Comparison of ENCODE assay signal across 20 cellular contexts in genomic region chr6:169207482-169207881, GRCh38. TPM values are rescaled to one million over a fixed set of nuclear protein-coding genes. Genes with fewer than 3 reads are reported as not detected.
DNase-seq lines count a peak whose midpoint lies in the region; ATAC-seq and TF ChIP-seq lines count a peak whose summit lies in the region.
"Had no signal": no experiment of that assay in that cellular context is flagged by ENCODE, and none has a peak within 500 bp of the region (broad histone marks: within the 10 kb centered on the region; RNA-seq: fewer than 3 reads in every experiment).

No MANE protein-coding gene starts in this region.

- H3K4me2 ChIP-seq in BLaER1: 0 out of 2 replicates have a peak overlapping the region, but pooled peaks have one; percentile 38
- H3K4me2 ChIP-seq: A549 had no signal

- H3K36me3 Mint-ChIP-seq in central memory CD8-positive, alpha-beta T cell (ENCODE audit: insufficient read depth): peaks cover 2% of the 10 kb centered on the region

- peaks cover 26% of the 10 kb centered on the region for H3K9me3 Mint-ChIP-seq in central memory CD8-positive, alpha-beta T cell

- no peak overlapping the region for H3K4me3 Mint-ChIP-seq in central memory CD8-positive, alpha-beta T cell

- no peaks in the 10 kb centered on the region for H3K27me3 ChIP-seq in BLaER1
- H3K27me3 ChIP-seq: BE2C had no signal

- no peaks in the 10 kb centered on the region for H4K20me1 ChIP-seq in BLaER1

- no peak for ATAC-seq in central memory CD8-positive, alpha-beta T cell (replicated peaks; ENCODE audit: extremely low read depth, poor library complexity, severe bottlenecking)
- no peak for ATAC-seq in GM18505 (IDR thresholded peaks at IDR 0.05; ENCODE audit: unreplicated experiment)
- ATAC-seq: A549 had no signal

- H3K4me1 Mint-ChIP-seq in central memory CD8-positive, alpha-beta T cell: peaks cover 16% of the 10 kb centered on the region

- no peaks in the 10 kb centered on the region for H3K27me3 Mint-ChIP-seq in central memory CD8-positive, alpha-beta T cell

- no peak overlapping the region; the same call in 1 of the 2 replicates for H3K4me3 ChIP-seq in BLaER1
- H3K4me3 ChIP-seq: A549, GM23248 had no signal

- TF ChIP-seq POLR2A in GM18505 (IDR thresholded peaks at IDR 0.05; ENCODE audit: borderline replicate concordance, extremely low read depth, insufficient read depth, insufficient read length): no peak

- H3K36me3 ChIP-seq in BLaER1: no peaks in the 10 kb centered on the region
- H3K36me3 ChIP-seq: BE2C had no signal

- DNase-seq in NCI-H748 treated with DMSO at 0.1 percent for 48 hours (lab: John Stamatoyannopoulos, UW) (peak; percentile 2), NCI-H748 (lab: John Stamatoyannopoulos, UW; ENCODE audit: unreplicated experiment) (no peak), LHCN-M2 (ENCODE audit: low read depth) (peak; percentile 25)
- no peak for DNase-seq in central memory CD8-positive, alpha-beta T cell (ENCODE audit: low spot score in 2 of 2)
- no peak for DNase-seq in activated CD4-positive, alpha-beta T cell treated with anti-CD3 and anti-CD28 coated beads for 4 hours
- DNase-seq: 8988T; ACHN; AML-193; BE2C; C1 segment of cervical spinal cord; Caco-2; CD4-positive, alpha-beta memory T cell; DMS153; DND-41; GM23248; H7; HCEC 1CT had no signal

- H3K27ac ChIP-seq in BLaER1: no peak overlapping the region
- H3K27ac ChIP-seq: A549, GM23248 had no signal

- no peak overlapping the region for H3K9ac ChIP-seq in BLaER1
- H3K9ac ChIP-seq: GM23248 had no signal

- H3K9me3 ChIP-seq in BLaER1: peaks cover 34% of the 10 kb centered on the region
- H3K9me3 ChIP-seq: A549, BE2C had no signal

- peak overlapping the region; percentile 56 for H3K27ac Mint-ChIP-seq in central memory CD8-positive, alpha-beta T cell (ENCODE audit: low read depth)
- H3K27ac Mint-ChIP-seq: CD4-positive, alpha-beta memory T cell had no signal

- H3K4me1 ChIP-seq in BLaER1: peaks cover 44% of the 10 kb centered on the region
- H3K4me1 ChIP-seq: A549, BE2C, Caco-2 had no signal

RNA-seq across cellular contexts. Expression of gene THBS2, which starts 46.2 kb away (rescaled TPM):
- 14.9 and 18.6 TPM in 2 replicates for total RNA-seq in LHCN-M2 (2014; rRNA removed)
- 22.6 TPM for polyA plus RNA-seq in LHCN-M2 (2012)
- total RNA-seq: CD4-positive, alpha-beta memory T cell had no signal

Comparison
In these comparisons a context has a peak if more than half of its experiments do, and no peak if none do; other contexts are left out.
1. DNase-seq: peak in NCI-H748 treated with DMSO at 0.1 percent for 48 hours (single experiment) and LHCN-M2 (single experiment); none in NCI-H748 (single experiment), central memory CD8-positive, alpha-beta T cell (0 of 2) and activated CD4-positive, alpha-beta T cell treated with anti-CD3 and anti-CD28 coated beads for 4 hours (0 of 2).